Comparison of ENCODE assay signal across 18 cellular contexts in genomic region chr10:78351283-78351682, GRCh38.
DNase-seq lines count a peak whose midpoint lies in the region; ATAC-seq and TF ChIP-seq lines count a peak whose summit lies in the region.
"Had no signal": no experiment of that assay in that cellular context is flagged by ENCODE, and none has a peak within 500 bp of the region (broad histone marks: within the 10 kb centered on the region; RNA-seq: fewer than 3 reads in every experiment).

No MANE protein-coding gene starts in this region.

- H3K27ac ChIP-seq in endodermal cell (ENCODE audit: low read depth, low read length) (no peak overlapping the region), sigmoid colon (no peak overlapping the region)
- H3K27ac ChIP-seq in CD8-positive, alpha-beta memory T cell (ENCODE audit: low read depth, low read length): no peak overlapping the region
- H3K27ac ChIP-seq: 22Rv1, A549, C4-2B had no signal

- H3K27me3 Mint-ChIP-seq in endodermal cell (ENCODE audit: insufficient read depth): no peaks in the 10 kb centered on the region
- no peaks in the 10 kb centered on the region for H3K27me3 Mint-ChIP-seq in nephron progenitor cell (ENCODE audit: low read depth, poor library complexity)
- H3K27me3 Mint-ChIP-seq in CD8-positive, alpha-beta memory T cell: peaks cover 10 to 38% of the 10 kb centered on the region in 2 donors

- no peak for ATAC-seq in GM18873 (IDR thresholded peaks at IDR 0.05; ENCODE audit: low FRiP score, unreplicated experiment)
- ATAC-seq: A549, HepG2 had no signal

- H3K36me3 ChIP-seq in endodermal cell (ENCODE audit: control insufficient read depth, insufficient read depth, low read length): no peaks in the 10 kb centered on the region
- no peaks in the 10 kb centered on the region for H3K36me3 ChIP-seq in sigmoid colon
- no peaks in the 10 kb centered on the region for H3K36me3 ChIP-seq in CD8-positive, alpha-beta memory T cell (ENCODE audit: insufficient read depth, low read length)

- no peaks in the 10 kb centered on the region for H3K36me3 Mint-ChIP-seq in endodermal cell (ENCODE audit: low read depth)
- peaks cover 6% of the 10 kb centered on the region for H3K36me3 Mint-ChIP-seq in nephron progenitor cell (ENCODE audit: low read depth)
- H3K36me3 Mint-ChIP-seq in CD8-positive, alpha-beta memory T cell: no peaks in the 10 kb centered on the region

- H3K4me1 Mint-ChIP-seq in endodermal cell (peaks cover 17% of the 10 kb centered on the region), nephron progenitor cell (peaks cover 51% of the 10 kb centered on the region)
- H3K4me1 Mint-ChIP-seq in CD8-positive, alpha-beta memory T cell: no peaks in the 10 kb centered on the region

- H3K4me3 Mint-ChIP-seq in endodermal cell: no peak overlapping the region
- no peak overlapping the region for H3K4me3 Mint-ChIP-seq in nephron progenitor cell
- no peak overlapping the region for H3K4me3 Mint-ChIP-seq in CD8-positive, alpha-beta memory T cell
- H3K4me3 Mint-ChIP-seq: CD4-positive, alpha-beta T cell; H9 had no signal

- H3K4me3 ChIP-seq in endodermal cell (ENCODE audit: low read length) (no peak overlapping the region), sigmoid colon (no peak overlapping the region)
- no peak overlapping the region for H3K4me3 ChIP-seq in CD8-positive, alpha-beta memory T cell (ENCODE audit: low read length)
- H3K4me3 ChIP-seq: A549 had no signal

- POLR2A ChIA-PET in CD8-positive, alpha-beta memory T cell (lab: Charles Lee): no interaction called here

- TF ChIP-seq CTCF in endodermal cell (conservative IDR thresholded peaks at IDR 0.05) (no peak), nephron progenitor cell (IDR thresholded peaks at IDR 0.05) (no peak), sigmoid colon (IDR thresholded peaks at IDR 0.05) (no peak)

- no peak overlapping the region for H3K27ac Mint-ChIP-seq in endodermal cell
- H3K27ac Mint-ChIP-seq in nephron progenitor cell: peak overlapping the region; percentile 7
- H3K27ac Mint-ChIP-seq in CD8-positive, alpha-beta memory T cell: no peak overlapping the region
- H3K27ac Mint-ChIP-seq: CD4-positive, alpha-beta T cell; H9 had no signal

- H3K9me3 ChIP-seq in endodermal cell (ENCODE audit: control insufficient read depth, low read length): peaks cover 9% of the 10 kb centered on the region
- H3K9me3 ChIP-seq in sigmoid colon: no peaks in the 10 kb centered on the region
- H3K9me3 ChIP-seq in CD8-positive, alpha-beta memory T cell (ENCODE audit: low read length): no peaks in the 10 kb centered on the region
- H3K9me3 ChIP-seq: A549 had no signal

- H3K4me1 ChIP-seq in endodermal cell (ENCODE audit: control insufficient read depth, insufficient read depth, low read length): no peaks in the 10 kb centered on the region
- H3K4me1 ChIP-seq in sigmoid colon: no peaks in the 10 kb centered on the region
- no peaks in the 10 kb centered on the region for H3K4me1 ChIP-seq in CD8-positive, alpha-beta memory T cell (ENCODE audit: insufficient read depth, low read length)
- H3K4me1 ChIP-seq: A549 had no signal

- H3K9me3 Mint-ChIP-seq in endodermal cell (peaks cover 16% of the 10 kb centered on the region), nephron progenitor cell (peaks cover 14% of the 10 kb centered on the region)
- no peaks in the 10 kb centered on the region for H3K9me3 Mint-ChIP-seq in CD8-positive, alpha-beta memory T cell
- H3K9me3 Mint-ChIP-seq: CD4-positive, alpha-beta T cell had no signal

- peak; percentile 14 for DNase-seq in activated effector memory CD4-positive, alpha-beta T cell treated with anti-CD3 and anti-CD28 coated beads, Interleukin-2, amount 50 U/mL, for 16 hours
- DNase-seq in activated effector memory CD4-positive, alpha-beta T cell treated with Interleukin-2 at 50 U/mL for 16 hours: no peak
- DNase-seq in endodermal cell (peak; percentile 23), nephron progenitor cell (no peak), sigmoid colon (peak; percentile 12)
- no peak for DNase-seq in CD8-positive, alpha-beta memory T cell
- no peak for DNase-seq in activated CD4-positive, CD25-positive, alpha-beta regulatory T cell (lab: John Stamatoyannopoulos, UW)
- DNase-seq: AML-193; CD4-positive, alpha-beta T cell; DMS153; DMS79; GDM1; H9 had no signal

- WGBS in endodermal cell (ENCODE audit: insufficient coverage in 1 of 2, insufficient read length in 1 of 2), 2 experiments: 92 to 95% methylated on average over 6 of the region's 6 CpGs
- 82 to 85% methylated on average over 6 of the region's 6 CpGs for WGBS in sigmoid colon, 2 donors

- CTCF ChIA-PET in CD8-positive, alpha-beta memory T cell (lab: Charles Lee): no interaction called here

- no peak for TF ChIP-seq EP300 in sigmoid colon (IDR thresholded peaks at IDR 0.05)

- intact Hi-C loops in sigmoid colon (cut with DNase I): no loop called here

- H3K9ac ChIP-seq in endodermal cell (ENCODE audit: extremely low read depth, low read length, poor library complexity, severe bottlenecking): no peak overlapping the region

- no peak for TF ChIP-seq POLR2A in sigmoid colon (IDR thresholded peaks at IDR 0.05)

- H3K27me3 ChIP-seq in endodermal cell (ENCODE audit: control insufficient read depth, insufficient read depth, low read length, poor library complexity, severe bottlenecking) (no peaks in the 10 kb centered on the region), sigmoid colon (no peaks in the 10 kb centered on the region)
- H3K27me3 ChIP-seq in CD8-positive, alpha-beta memory T cell (ENCODE audit: insufficient read depth, low read length, poor library complexity, severe bottlenecking): no peaks in the 10 kb centered on the region

Comparison
In these comparisons a context has a peak if more than half of its experiments do, and no peak if none do; other contexts are left out.
1. DNase-seq: peak in activated effector memory CD4-positive, alpha-beta T cell treated with anti-CD3 and anti-CD28 coated beads, Interleukin-2, amount 50 U/mL, for 16 hours (single experiment), endodermal cell (single experiment) and sigmoid colon (single experiment); none in activated effector memory CD4-positive, alpha-beta T cell treated with Interleukin-2 at 50 U/mL for 16 hours (single experiment), nephron progenitor cell (single experiment), CD8-positive, alpha-beta memory T cell (0 of 5) and activated CD4-positive, CD25-positive, alpha-beta regulatory T cell (0 of 4).